Comparison of ENCODE assay signal across 1 cellular context in genomic region chr1:59554752-59555151, GRCh38.
TF ChIP-seq lines count a peak whose summit lies in the region.

No MANE protein-coding gene starts in this region.

TF ChIP-seq in HepG2, 621 proteins besides CTCF, POLR2A, EP300 and RAD21 (continued from another document):
- TF ChIP-seq AFF4 (CRISPR knock-in tag; IDR thresholded peaks at IDR 0.05) = no peak
- no peak for TF ChIP-seq ZBTB37 (CRISPR knock-in tag; IDR thresholded peaks at IDR 0.05)
- TF ChIP-seq KLF13 (CRISPR knock-in tag; IDR thresholded peaks at IDR 0.05) = no peak
- TF ChIP-seq KLF6 (CRISPR knock-in tag; IDR thresholded peaks at IDR 0.05) = no peak
